1 cellular context compared by ENCODE assay signal in the genomic region with DNA sequence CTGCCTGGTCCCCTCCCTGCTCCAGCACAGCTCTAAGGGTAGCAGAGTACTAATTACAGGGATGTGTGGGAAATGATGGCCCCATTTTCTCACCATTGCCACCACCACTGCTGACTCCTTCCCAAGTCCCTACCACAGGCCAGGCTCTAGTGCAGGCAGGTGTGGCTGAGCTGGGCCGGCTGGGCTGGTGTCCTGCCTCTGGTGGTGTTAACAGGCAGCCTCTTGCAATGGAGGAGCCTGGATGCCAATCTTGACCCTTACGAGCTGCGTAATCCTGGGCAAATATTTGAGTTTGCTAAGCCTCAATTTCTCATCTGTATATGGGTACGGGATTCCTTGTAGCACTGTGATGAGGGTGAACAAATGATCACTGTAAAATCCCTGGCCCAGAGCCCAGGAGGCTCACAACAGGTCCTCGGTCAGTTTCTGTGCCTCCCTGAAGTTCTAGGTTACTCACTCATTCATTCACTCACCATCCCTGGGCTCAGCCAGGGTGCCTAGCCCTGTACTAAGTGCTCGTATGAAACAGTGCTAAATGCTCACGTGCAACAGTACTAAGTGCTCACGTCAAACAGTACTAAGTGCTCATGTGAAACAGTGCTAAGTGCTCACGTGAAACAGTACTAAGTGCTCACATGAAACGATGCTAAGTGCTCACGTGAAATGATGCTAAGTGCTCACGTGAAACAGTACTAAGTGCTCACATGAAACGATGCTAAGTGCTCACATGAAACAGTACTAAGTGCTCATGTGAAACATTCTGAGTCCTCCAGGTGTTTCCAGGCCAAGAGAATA.
TF ChIP-seq lines count a peak whose summit lies in the region.

No MANE protein-coding gene starts in this region.

TF ChIP-seq in GM12878, 131 proteins besides CTCF, POLR2A, EP300 and RAD21 (continued from another document):
- no peak for TF ChIP-seq JUND (IDR thresholded peaks at IDR 0.05; ENCODE audit: low read depth, low read length)
